15 cellular contexts compared by ENCODE assay signal in the genomic region with DNA sequence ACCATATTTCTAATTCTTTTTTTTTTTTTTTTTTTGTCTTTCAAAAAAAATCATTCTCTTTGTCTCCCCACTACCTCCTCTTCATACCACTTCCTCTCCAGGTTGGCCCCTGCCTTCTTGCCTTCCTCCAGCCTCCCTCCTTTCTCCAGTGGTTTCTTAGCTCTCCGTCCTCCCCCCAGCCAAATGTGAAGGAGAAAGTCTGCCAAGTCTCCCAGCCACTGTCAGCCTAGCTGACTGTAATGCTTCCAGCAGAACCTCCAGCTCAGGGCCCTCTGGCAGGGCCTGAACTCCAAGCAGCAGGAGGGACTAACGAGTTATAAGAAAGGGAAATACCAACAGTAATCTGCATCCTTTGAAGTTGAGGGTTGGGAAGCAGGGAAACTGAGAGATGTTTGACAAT. TPM values are rescaled to one million over a fixed set of nuclear protein-coding genes. Genes with fewer than 3 reads are reported as not detected.
A peak's percentile ranks its signal among the peaks of the same experiment; 100 is the strongest.
DNase-seq lines count a peak whose midpoint lies in the region; ATAC-seq and TF ChIP-seq lines count a peak whose summit lies in the region.
"Had no signal": no experiment of that assay in that cellular context is flagged by ENCODE, and none has a peak within 500 bp of the region (broad histone marks: within the 10 kb centered on the region; RNA-seq: fewer than 3 reads in every experiment).

No MANE protein-coding gene starts in this region.

- no peak overlapping the region for H3K4me3 Mint-ChIP-seq in CD4-positive, alpha-beta T cell
- H3K4me3 Mint-ChIP-seq in glutamatergic neuron (ENCODE audit: unreplicated experiment) = no peak overlapping the region

- no peaks in the 10 kb centered on the region for H3K9me3 ChIP-seq in A673 (ENCODE audit: low read depth, low read length, poor library complexity, severe bottlenecking)
- H3K9me3 ChIP-seq in CD4-positive, alpha-beta T cell (ENCODE audit: control insufficient read depth, low read length) = no peaks in the 10 kb centered on the region

- no CpG with 5 or more reads among the region's 2 CpGs for WGBS in mesendoderm (ENCODE audit: extremely low coverage, insufficient coverage, low lambda C conversion rate)

- H3K9me3 Mint-ChIP-seq in CD4-positive, alpha-beta T cell = no peaks in the 10 kb centered on the region
- peaks cover 2% of the 10 kb centered on the region for H3K9me3 Mint-ChIP-seq in glutamatergic neuron (ENCODE audit: unreplicated experiment)
- H3K9me3 Mint-ChIP-seq: activated T-helper 2 cell treated with anti-CD3 and anti-CD28 coated beads, Interferon-gamma antibody, Interleukin-2, Interleukin-4, amounts not matched to agents 10 μg/mL and 5 μg/mL and 100 μg/mL, durations not matched to agents 14 hours and 24 hours and 36 hours had no signal

- H3K4me1 ChIP-seq in A673 (ENCODE audit: insufficient read depth, low read length, poor library complexity, severe bottlenecking) (no peaks in the 10 kb centered on the region), mesendoderm (ENCODE audit: control insufficient read depth, low read depth, low read length) (no peaks in the 10 kb centered on the region)
- H3K4me1 ChIP-seq: parathyroid adenoma had no signal

- H3K56ac ChIP-seq in mesendoderm (ENCODE audit: low read length) = no peak overlapping the region

- H3K27me3 Mint-ChIP-seq in CD4-positive, alpha-beta T cell = peaks cover 51% of the 10 kb centered on the region
- no peaks in the 10 kb centered on the region for H3K27me3 Mint-ChIP-seq in glutamatergic neuron (ENCODE audit: unreplicated experiment)

- no peak overlapping the region for H4K5ac ChIP-seq in mesendoderm (ENCODE audit: low read length)

- H3K36me3 ChIP-seq in A673 (ENCODE audit: insufficient read depth, low read length, poor library complexity, severe bottlenecking) = no peaks in the 10 kb centered on the region
- H3K36me3 ChIP-seq in mesendoderm (ENCODE audit: control insufficient read depth, insufficient read depth, low read length) = no peaks in the 10 kb centered on the region

- no peak overlapping the region for H3K4ac ChIP-seq in mesendoderm (ENCODE audit: low read depth, low read length)

- no peak for ATAC-seq in CD4-positive, alpha-beta T cell (ENCODE audit: poor library complexity)
- no peak for ATAC-seq in GM21786 (IDR thresholded peaks at IDR 0.05; ENCODE audit: unreplicated experiment)
- ATAC-seq: foreskin keratinocyte had no signal

- H2AK5ac ChIP-seq in mesendoderm (ENCODE audit: low read length) = no peak overlapping the region

- H3K79me2 ChIP-seq in mesendoderm (ENCODE audit: control insufficient read depth, insufficient read depth, low read length) = no peaks in the 10 kb centered on the region
- H3K79me2 ChIP-seq: parathyroid adenoma had no signal

- DNase-seq in A673 (ENCODE audit: low spot score) = peak; percentile 25
- peak; percentile 39 for DNase-seq in Jurkat, Clone E6-1 (ENCODE audit: low read depth, low spot score)
- DNase-seq in fibroblast of gingiva (ENCODE audit: low read depth) = peak; percentile 37
- DNase-seq in mesendoderm = peak; percentile 75
- DNase-seq in CD4-positive, alpha-beta T cell = no peak
- no peak for DNase-seq in glutamatergic neuron
- no peak for DNase-seq in NCI-H2029 (lab: John Stamatoyannopoulos, UW)
- DNase-seq: ACHN; activated CD4-positive, alpha-beta T cell treated with anti-CD3 and anti-CD28 coated beads for 1 hour; foreskin keratinocyte; NCI-H1417 had no signal

- no TSS peak for BruUV-seq in A673 (replicated peaks; lab: Mats Ljungman, UMichigan)

- no peak overlapping the region for H3K23ac ChIP-seq in mesendoderm (ENCODE audit: low read length)

- H3K18ac ChIP-seq in mesendoderm (ENCODE audit: low read length) = no peak overlapping the region

- H3K9ac ChIP-seq in mesendoderm (ENCODE audit: low read length) = no peak overlapping the region
- H3K9ac ChIP-seq: parathyroid adenoma had no signal

- H4K8ac ChIP-seq in mesendoderm (ENCODE audit: low read depth, low read length) = no peak overlapping the region

- no peaks in the 10 kb centered on the region for H3K27me3 ChIP-seq in A673 (replicated peaks; ENCODE audit: insufficient read depth, low read depth, low read length, poor library complexity)
- H3K27me3 ChIP-seq in mesendoderm (ENCODE audit: insufficient read depth, low read length, poor library complexity) = no peaks in the 10 kb centered on the region
- H3K27me3 ChIP-seq in CD4-positive, alpha-beta T cell (ENCODE audit: control insufficient read depth, insufficient read depth, low read length) = peaks cover 5% of the 10 kb centered on the region

- no peak for TF ChIP-seq CTCF in A673 (conservative IDR thresholded peaks at IDR 0.05; ENCODE audit: low read depth, low read length)
- TF ChIP-seq CTCF in CD4-positive, alpha-beta T cell (IDR thresholded peaks at IDR 0.05) = no peak
- no peak for TF ChIP-seq CTCF in glutamatergic neuron (IDR thresholded peaks at IDR 0.05; ENCODE audit: partially characterized antibody, unreplicated experiment)

- CTCF ChIA-PET in A673 (lab: Charles Lee) = interaction anchor here (0.6 kb wide), 1 partner anchor 88 kb away, joined by 7 read pairs; no protein-coding TSS in a partner anchor
- CTCF ChIA-PET in CD4-positive, alpha-beta T cell (lab: Charles Lee) = no interaction called here

- no peak overlapping the region for H2BK5ac ChIP-seq in mesendoderm (ENCODE audit: low read length)

- no peaks in the 10 kb centered on the region for H3K36me3 Mint-ChIP-seq in CD4-positive, alpha-beta T cell (ENCODE audit: low read depth)
- no peaks in the 10 kb centered on the region for H3K36me3 Mint-ChIP-seq in glutamatergic neuron (ENCODE audit: unreplicated experiment)

- H2BK120ac ChIP-seq in mesendoderm (ENCODE audit: low read depth, low read length) = no peak overlapping the region

- no peak overlapping the region for H3K4me2 ChIP-seq in mesendoderm (ENCODE audit: low read length)

- H2BK15ac ChIP-seq in mesendoderm (replicated peaks; ENCODE audit: low read depth) = no peak overlapping the region

- no peaks in the 10 kb centered on the region for H3K4me1 Mint-ChIP-seq in CD4-positive, alpha-beta T cell (ENCODE audit: low read depth)
- H3K4me1 Mint-ChIP-seq in glutamatergic neuron (ENCODE audit: low read depth, unreplicated experiment) = no peaks in the 10 kb centered on the region

- POLR2A ChIA-PET in A673 (lab: Charles Lee; ENCODE audit: low non-redundant PET) = no interaction called here
- POLR2A ChIA-PET in CD4-positive, alpha-beta T cell (lab: Charles Lee) = no interaction called here

- intact Hi-C loops in A673 (cut with micrococcal nuclease; ENCODE audit: unreplicated experiment) = no loop called here
- intact Hi-C loops in CD4-positive, alpha-beta T cell (cut with DNase I, micrococcal nuclease) = no loop called here

- H3K79me1 ChIP-seq in mesendoderm (ENCODE audit: low read length) = no peaks in the 10 kb centered on the region

- H3K4me3 ChIP-seq in A673 (ENCODE audit: low read depth, low read length, poor library complexity, severe bottlenecking) (no peak overlapping the region), mesendoderm (ENCODE audit: low read length) (no peak overlapping the region)
- H3K4me3 ChIP-seq in Jurkat, Clone E6-1 (ENCODE audit: low read length) = no peak overlapping the region
- H3K4me3 ChIP-seq: lung had no signal

- H3K27ac ChIP-seq in A673 (ENCODE audit: low read depth, low read length, poor library complexity, severe bottlenecking) (no peak overlapping the region), mesendoderm (ENCODE audit: low read depth, low read length) (peak overlapping the region; percentile 44)
- no peak overlapping the region for H3K27ac ChIP-seq in CD4-positive, alpha-beta T cell (ENCODE audit: low read depth, low read length)
- H3K27ac ChIP-seq: foreskin keratinocyte, parathyroid adenoma had no signal

- no peak overlapping the region for H3K27ac Mint-ChIP-seq in CD4-positive, alpha-beta T cell
- no peak overlapping the region for H3K27ac Mint-ChIP-seq in glutamatergic neuron (ENCODE audit: unreplicated experiment)
- H3K27ac Mint-ChIP-seq: activated T-helper 2 cell treated with anti-CD3 and anti-CD28 coated beads, Interferon-gamma antibody, Interleukin-2, Interleukin-4, amounts not matched to agents 10 μg/mL and 5 μg/mL and 100 μg/mL, durations not matched to agents 14 hours and 24 hours and 36 hours had no signal

RNA-seq across cellular contexts. Expression of a gene that starts 35.5 kb away (rescaled TPM):
- total RNA-seq in A673 (2021) = 1.6 and 2.2 TPM in 2 replicates
- 0.74 TPM for polyA plus RNA-seq in Jurkat, Clone E6-1 (2012; ENCODE audit: insufficient read depth, insufficient read length)
- polyA plus RNA-seq in mesendoderm (2013, experiment 1 of 2) = 0.46 TPM
- polyA plus RNA-seq in mesendoderm (2013, experiment 2 of 2) = 0.53 TPM
- not detected for total RNA-seq in CD4-positive, alpha-beta T cell
- total RNA-seq in glutamatergic neuron (ENCODE audit: unreplicated experiment) = 0.12 TPM

Comparison
In these comparisons a context has a peak if more than half of its experiments do, and no peak if none do; other contexts are left out.
1. DNase-seq: peak in A673 (single experiment), Jurkat, Clone E6-1 (single experiment), fibroblast of gingiva (single experiment) and mesendoderm (single experiment); none in CD4-positive, alpha-beta T cell (0 of 10), glutamatergic neuron (single experiment) and NCI-H2029 (single experiment).